In genomic region chr7:36906448-36906847, GRCh38 we compare ENCODE assay signal across 12 cellular contexts.
"Had no signal": no experiment of that assay in that cellular context is flagged by ENCODE, and none has a peak within 500 bp of the region (broad histone marks: within the 10 kb centered on the region; RNA-seq: fewer than 3 reads in every experiment).

No MANE protein-coding gene starts in this region.

- H3K4me1 Mint-ChIP-seq: activated CD8-positive, alpha-beta memory T cell treated with anti-CD3 and anti-CD28 coated beads, Interleukin-2, amount 10 ng/mL, durations not matched to agents 7 days and 5 days; T-helper 17 cell had no signal

- H3K4me3 Mint-ChIP-seq: activated CD4-positive, alpha-beta memory T cell treated with anti-CD3 and anti-CD28 coated beads for 36 hours; activated CD8-positive, alpha-beta memory T cell treated with anti-CD3 and anti-CD28 coated beads, Interleukin-2, amount 10 ng/mL, durations not matched to agents 7 days and 5 days; endodermal cell; T-helper 17 cell had no signal

- H3K27me3 Mint-ChIP-seq: activated CD4-positive, alpha-beta memory T cell treated with anti-CD3 and anti-CD28 coated beads for 36 hours; activated CD8-positive, alpha-beta memory T cell treated with anti-CD3 and anti-CD28 coated beads, Interleukin-2, amount 10 ng/mL, durations not matched to agents 7 days and 5 days; T-helper 17 cell had no signal

- H3K27me3 ChIP-seq: ovary, sigmoid colon, spleen, tibial artery had no signal

- H3K27ac ChIP-seq: ovary, sigmoid colon, spleen, tibial artery, WERI-Rb-1 had no signal

- FAIRE-seq: astrocyte had no signal

- H3K27ac Mint-ChIP-seq: activated CD4-positive, alpha-beta memory T cell treated with anti-CD3 and anti-CD28 coated beads for 36 hours; activated CD8-positive, alpha-beta memory T cell treated with anti-CD3 and anti-CD28 coated beads, Interleukin-2, amount 10 ng/mL, durations not matched to agents 7 days and 5 days; endodermal cell; T-helper 17 cell had no signal

- H3K9me3 ChIP-seq: ovary, sigmoid colon, spleen, tibial artery had no signal

- ATAC-seq: activated CD8-positive, alpha-beta memory T cell treated with anti-CD3 and anti-CD28 coated beads, Interleukin-2, amount 10 ng/mL, durations not matched to agents 7 days and 5 days; T-helper 17 cell had no signal

- H3K4me1 ChIP-seq: sigmoid colon, tibial artery had no signal

- H3K9me3 Mint-ChIP-seq: activated CD4-positive, alpha-beta memory T cell treated with anti-CD3 and anti-CD28 coated beads for 36 hours; endodermal cell had no signal

- H3K4me3 ChIP-seq: ovary, sigmoid colon, spleen, tibial artery had no signal

- DNase-seq: activated CD4-positive, alpha-beta memory T cell treated with anti-CD3 and anti-CD28 coated beads for 36 hours; activated CD8-positive, alpha-beta memory T cell treated with anti-CD3 and anti-CD28 coated beads, Interleukin-2, amount 10 ng/mL, durations not matched to agents 7 days and 5 days; activated naive CD4-positive, alpha-beta T cell treated with anti-CD3 and anti-CD28 coated beads, Interleukin-2, amount 50 U/mL, for 16 hours; activated T-cell treated with anti-CD3 and anti-CD28 coated beads, Interleukin-2, amount 50 U/mL, for 1 hour; ovary; sigmoid colon; spleen; T-helper 17 cell; tibial artery; WERI-Rb-1 had no signal

- H3K36me3 ChIP-seq: ovary, sigmoid colon, tibial artery, WERI-Rb-1 had no signal
